ENCODE assay signal across 25 cellular contexts in the genomic region with DNA sequence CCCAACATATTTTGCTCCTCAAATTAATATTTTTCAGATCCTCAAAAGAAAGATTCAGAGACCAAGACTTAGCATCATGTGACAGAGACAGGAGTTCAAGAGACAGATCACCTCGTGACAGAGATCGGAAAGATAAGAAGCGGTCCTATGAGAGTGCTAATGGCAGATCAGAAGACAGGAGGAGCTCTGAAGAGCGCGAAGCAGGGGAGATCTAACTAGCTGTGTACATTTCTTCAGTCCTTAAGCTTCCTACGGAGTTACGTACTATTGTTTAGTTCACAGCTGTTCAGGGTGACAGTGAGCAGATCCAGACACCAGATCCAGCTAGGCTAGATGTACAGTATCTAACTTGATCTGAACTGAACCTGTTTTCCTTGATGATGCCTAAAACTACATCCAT.
DNase-seq lines count a peak whose midpoint lies in the region; ATAC-seq and TF ChIP-seq lines count a peak whose summit lies in the region.
"Had no signal": no experiment of that assay in that cellular context is flagged by ENCODE, and none has a peak within 500 bp of the region (broad histone marks: within the 10 kb centered on the region; RNA-seq: fewer than 3 reads in every experiment).

No MANE protein-coding gene starts in this region.

- no peak overlapping the region for H3K4me2 ChIP-seq in Karpas-422 (ENCODE audit: low read depth, low read length, poor library complexity, severe bottlenecking)

- H3K27me3 Mint-ChIP-seq in nephron progenitor cell (ENCODE audit: low read depth, poor library complexity) = no peaks in the 10 kb centered on the region
- H3K27me3 Mint-ChIP-seq: B cell had no signal

- no peak overlapping the region for H3K9ac ChIP-seq in Karpas-422 (ENCODE audit: low read length)

- peak overlapping the region in 3 of 4 donors; percentile 53 to 69 (median 63) for H3K27ac ChIP-seq in gastroesophageal sphincter
- H3K27ac ChIP-seq in Karpas-422 (ENCODE audit: low read length) = no peak overlapping the region
- no peak overlapping the region for H3K27ac ChIP-seq in psoas muscle
- H3K27ac ChIP-seq: body of pancreas, right lobe of liver, SJSA1, suprapubic skin had no signal

- H3K79me2 ChIP-seq in Karpas-422 (ENCODE audit: low read length) = peaks cover 41% of the 10 kb centered on the region

- no peaks in the 10 kb centered on the region for H3K4me1 Mint-ChIP-seq in nephron progenitor cell
- H3K4me1 Mint-ChIP-seq: B cell, H9 had no signal

- no peaks in the 10 kb centered on the region for H3K9me2 ChIP-seq in Karpas-422 (replicated peaks; ENCODE audit: insufficient read depth, low read length)

- H3K4me1 ChIP-seq in BE2C = peaks cover 12% of the 10 kb centered on the region
- H3K4me1 ChIP-seq in gastroesophageal sphincter = peaks cover 3 to 26% (median 5%) of the 10 kb centered on the region in 3 donors
- no peaks in the 10 kb centered on the region for H3K4me1 ChIP-seq in Karpas-422 (ENCODE audit: low read length)
- H3K4me1 ChIP-seq in psoas muscle = no peaks in the 10 kb centered on the region
- H3K4me1 ChIP-seq: body of pancreas, right lobe of liver, SJSA1 had no signal

- H3K4me3 ChIP-seq in BE2C (ENCODE audit: low read depth, low read length) = no peak overlapping the region
- H3K4me3 ChIP-seq in gastroesophageal sphincter = no peak overlapping the region
- no peak overlapping the region for H3K4me3 ChIP-seq in Karpas-422 (ENCODE audit: low read length)
- H3K4me3 ChIP-seq in psoas muscle = no peak overlapping the region
- H3K4me3 ChIP-seq: body of pancreas, esophagus squamous epithelium, heart right ventricle, mucosa of descending colon, right lobe of liver, SJSA1, suprapubic skin had no signal

- intact Hi-C loops in psoas muscle (cut with DNase I) = loop anchor here in 1 of 2 donors (5.0 kb wide), 1 partner anchor 50 kb away; no protein-coding TSS in a partner anchor

- H2AFZ ChIP-seq in Karpas-422 (ENCODE audit: low read length) = no peak overlapping the region

- TF ChIP-seq POLR2A in gastroesophageal sphincter (IDR thresholded peaks at IDR 0.05) = no peak

- TF ChIP-seq CTCF in BE2C (IDR thresholded peaks at IDR 0.05; ENCODE audit: low read depth, low read length) (peak; percentile 21; the same call in 1 of the 2 replicates), gastroesophageal sphincter (IDR thresholded peaks at IDR 0.05) (peak in 1 of 4 experiments; percentile 45), nephron progenitor cell (IDR thresholded peaks at IDR 0.05) (no peak), psoas muscle (IDR thresholded peaks at IDR 0.05) (no peak)

- ATAC-seq in gastroesophageal sphincter (peak; percentile 68), GM19397 (IDR thresholded peaks at IDR 0.05; ENCODE audit: unreplicated experiment) (no peak), HG02938 (IDR thresholded peaks at IDR 0.05; ENCODE audit: unreplicated experiment) (no peak), psoas muscle (no peak)
- ATAC-seq: body of pancreas, mucosa of descending colon, PC-3, right lobe of liver had no signal

- H3K9me3 ChIP-seq in BE2C (no peaks in the 10 kb centered on the region), gastroesophageal sphincter (no peaks in the 10 kb centered on the region), Karpas-422 (ENCODE audit: low read length) (no peaks in the 10 kb centered on the region), psoas muscle (no peaks in the 10 kb centered on the region)
- H3K9me3 ChIP-seq: body of pancreas, esophagus squamous epithelium, heart right ventricle, mucosa of descending colon, right lobe of liver, SJSA1, suprapubic skin had no signal

- no peak overlapping the region for H3K4me3 Mint-ChIP-seq in nephron progenitor cell
- H3K4me3 Mint-ChIP-seq: activated naive CD4-positive, alpha-beta T cell treated with anti-CD3 and anti-CD28 coated beads for 36 hours; B cell; H9 had no signal

- no peaks in the 10 kb centered on the region for H3K27me3 ChIP-seq in BE2C
- no peaks in the 10 kb centered on the region for H3K27me3 ChIP-seq in gastroesophageal sphincter
- no peaks in the 10 kb centered on the region for H3K27me3 ChIP-seq in Karpas-422 (ENCODE audit: low read length)
- H3K27me3 ChIP-seq in psoas muscle (ENCODE audit: insufficient read depth in 3 of 3, low read length in 2 of 3) = no peaks in the 10 kb centered on the region
- H3K27me3 ChIP-seq: body of pancreas, esophagus squamous epithelium, heart right ventricle, right lobe of liver, SJSA1, suprapubic skin had no signal

- TF ChIP-seq EP300 in gastroesophageal sphincter (IDR thresholded peaks at IDR 0.05) = no peak

- H3K36me3 ChIP-seq in BE2C = peaks cover 58% of the 10 kb centered on the region
- peaks cover 5 to 71% of the 10 kb centered on the region in 2 donors for H3K36me3 ChIP-seq in gastroesophageal sphincter
- H3K36me3 ChIP-seq in Karpas-422 (ENCODE audit: insufficient read depth, low read length) = peaks cover 55% of the 10 kb centered on the region; the same call in 1 of the 2 replicates
- peaks cover 3 to 77% of the 10 kb centered on the region in 2 donors for H3K36me3 ChIP-seq in psoas muscle (ENCODE audit: insufficient read depth in 1 of 2, low read depth in 1 of 2)

- WGBS in gastroesophageal sphincter (ENCODE audit: low coverage in 1 of 2), 2 donors = 8 to 18% methylated on average over 6 to 7 of the region's 7 CpGs
- WGBS in psoas muscle, 3 donors = 76 to 83% (median 78%) methylated on average over 7 of the region's 7 CpGs

- peaks cover 66% of the 10 kb centered on the region for H3K36me3 Mint-ChIP-seq in nephron progenitor cell (ENCODE audit: low read depth)

- H3K9me3 Mint-ChIP-seq in nephron progenitor cell = no peaks in the 10 kb centered on the region
- H3K9me3 Mint-ChIP-seq: activated naive CD4-positive, alpha-beta T cell treated with anti-CD3 and anti-CD28 coated beads for 36 hours; H9 had no signal

- peaks cover 4% of the 10 kb centered on the region; the same call in 1 of the 2 replicates for H4K20me1 ChIP-seq in Karpas-422 (ENCODE audit: insufficient read depth, low read depth, low read length)

- peak overlapping the region; percentile 11 for H3K27ac Mint-ChIP-seq in nephron progenitor cell
- H3K27ac Mint-ChIP-seq: activated naive CD4-positive, alpha-beta T cell treated with anti-CD3 and anti-CD28 coated beads for 36 hours; B cell had no signal

- DNase-seq in BE2C (peak; percentile 28), SK-N-DZ (ENCODE audit: low spot score) (peak; percentile 98), nephron progenitor cell (no peak), Karpas-422 (no peak), psoas muscle (no peak)
- DNase-seq: activated CD8-positive, alpha-beta memory T cell treated with anti-CD3 and anti-CD28 coated beads, Interleukin-2, amount 50 U/mL, for 4 hours; activated naive CD4-positive, alpha-beta T cell treated with anti-CD3 and anti-CD28 coated beads for 36 hours; body of pancreas; DMS 273 treated with DMSO at 0.1 percent for 48 hours; esophagus squamous epithelium; H9; heart right ventricle; KG1; mucosa of descending colon; NCI-H1048; NCI-H2107; PC-3; right lobe of liver; stimulated activated CD4-positive, alpha-beta T cell treated with anti-CD3 and anti-CD28 coated beads, Interleukin-2, amount 100 ng/mL, for 24 hours had no signal

Comparison
In these comparisons a context has a peak if more than half of its experiments do, and no peak if none do; other contexts are left out.
1. DNase-seq: peak in BE2C (single experiment) and SK-N-DZ (single experiment); none in nephron progenitor cell (single experiment), Karpas-422 (single experiment) and psoas muscle (0 of 2).
2. H3K27ac ChIP-seq: peak in gastroesophageal sphincter (3 of 4); none in Karpas-422 (single experiment) and psoas muscle (single experiment).